1 cellular context compared by ENCODE assay signal in genomic region chr17:72556944-72557826, GRCh38.
TF ChIP-seq lines count a peak whose summit lies in the region.

No MANE protein-coding gene starts in this region.

TF ChIP-seq in HepG2, 621 proteins besides CTCF, POLR2A, EP300 and RAD21 (continued from another document and continues in another):
- TF ChIP-seq RNF219 (CRISPR knock-in tag; IDR thresholded peaks at IDR 0.05) (no peak), HNRNPH1 (optimal IDR thresholded peaks at IDR 0.05; ENCODE audit: low read depth, low read length) (no peak), ZNF75D (CRISPR knock-in tag; IDR thresholded peaks at IDR 0.05; ENCODE audit: borderline replicate concordance) (no peak), HMGA1 (CRISPR knock-in tag; conservative IDR thresholded peaks at IDR 0.05) (no peak), MAZ (IDR thresholded peaks at IDR 0.05; ENCODE audit: borderline replicate concordance, low read depth, low read length) (no peak), MAZ (CRISPR knock-in tag; IDR thresholded peaks at IDR 0.05; ENCODE audit: low read depth) (no peak), ZNF333 (CRISPR knock-in tag; IDR thresholded peaks at IDR 0.05; ENCODE audit: borderline replicate concordance) (no peak), ZNF792 (CRISPR knock-in tag; IDR thresholded peaks at IDR 0.05) (no peak), ZBTB43 (CRISPR knock-in tag; conservative IDR thresholded peaks at IDR 0.05) (no peak), ZBTB34 (CRISPR knock-in tag; IDR thresholded peaks at IDR 0.05) (no peak), NR0B2 (CRISPR knock-in tag; IDR thresholded peaks at IDR 0.05) (0 out of 2 replicates have a peak, but pooled peaks have one; percentile 48), RFXANK (CRISPR knock-in tag; IDR thresholded peaks at IDR 0.05) (no peak), ZBTB46 (CRISPR knock-in tag; IDR thresholded peaks at IDR 0.05; ENCODE audit: borderline replicate concordance) (no peak), SP2 (CRISPR knock-in tag; IDR thresholded peaks at IDR 0.05) (no peak), ZNF503 (CRISPR knock-in tag; IDR thresholded peaks at IDR 0.05) (no peak), DBP (CRISPR knock-in tag; IDR thresholded peaks at IDR 0.05; ENCODE audit: not compliant biosample characterization) (no peak), ZNF879 (CRISPR knock-in tag; IDR thresholded peaks at IDR 0.05) (no peak), THYN1 (CRISPR knock-in tag; IDR thresholded peaks at IDR 0.05; ENCODE audit: borderline replicate concordance, low read depth) (no peak), ATM (IDR thresholded peaks at IDR 0.05; ENCODE audit: borderline replicate concordance) (peak; percentile 30; the same call in 1 of the 2 replicates), ZBTB1 (CRISPR knock-in tag; IDR thresholded peaks at IDR 0.05; ENCODE audit: borderline replicate concordance) (no peak), ZHX1 (CRISPR knock-in tag; IDR thresholded peaks at IDR 0.05; ENCODE audit: low read depth) (no peak), ZNF891 (CRISPR knock-in tag; IDR thresholded peaks at IDR 0.05) (peak; percentile 72), ZNF780A (CRISPR knock-in tag; IDR thresholded peaks at IDR 0.05) (no peak), IRF9 (CRISPR knock-in tag; IDR thresholded peaks at IDR 0.05; ENCODE audit: borderline replicate concordance) (0 out of 2 replicates have a peak, but pooled peaks have one; percentile 69), ZNF263 (CRISPR knock-in tag; IDR thresholded peaks at IDR 0.05) (no peak), ZNF773 (CRISPR knock-in tag; IDR thresholded peaks at IDR 0.05; ENCODE audit: borderline replicate concordance) (no peak), TBX2 (CRISPR knock-in tag; IDR thresholded peaks at IDR 0.05; ENCODE audit: borderline replicate concordance) (0 out of 2 replicates have a peak, but pooled peaks have one; percentile 21), ZNF546 (CRISPR knock-in tag; conservative IDR thresholded peaks at IDR 0.05) (no peak), SP5 (CRISPR knock-in tag; IDR thresholded peaks at IDR 0.05; ENCODE audit: borderline replicate concordance, low read depth) (no peak), ATF1 (CRISPR knock-in tag; IDR thresholded peaks at IDR 0.05) (no peak), NCOA2 (CRISPR knock-in tag; IDR thresholded peaks at IDR 0.05) (no peak), ZNF7 (CRISPR knock-in tag; IDR thresholded peaks at IDR 0.05) (no peak), HNF1B (CRISPR knock-in tag; IDR thresholded peaks at IDR 0.05) (peak; percentile 51), ZZZ3 (CRISPR knock-in tag; IDR thresholded peaks at IDR 0.05; ENCODE audit: borderline replicate concordance) (no peak), MIXL1 (CRISPR knock-in tag; IDR thresholded peaks at IDR 0.05) (0 out of 2 replicates have a peak, but pooled peaks have one; percentile 24), ZNF597 (CRISPR knock-in tag; IDR thresholded peaks at IDR 0.05) (no peak), PBX3 (CRISPR knock-in tag; IDR thresholded peaks at IDR 0.05; ENCODE audit: borderline replicate concordance) (no peak), ZNF607 (CRISPR knock-in tag; IDR thresholded peaks at IDR 0.05; ENCODE audit: borderline replicate concordance) (no peak), RORA (CRISPR knock-in tag; IDR thresholded peaks at IDR 0.05) (no peak), ZNF143 (CRISPR knock-in tag; IDR thresholded peaks at IDR 0.05) (no peak), ATF3 (CRISPR knock-in tag; IDR thresholded peaks at IDR 0.05) (no peak), SATB2 (CRISPR knock-in tag; IDR thresholded peaks at IDR 0.05) (no peak), ARNT2 (CRISPR knock-in tag; IDR thresholded peaks at IDR 0.05; ENCODE audit: low read depth) (no peak), PPARG (CRISPR knock-in tag; conservative IDR thresholded peaks at IDR 0.05) (no peak), NFRKB (IDR thresholded peaks at IDR 0.05) (no peak), SRF (IDR thresholded peaks at IDR 0.05; ENCODE audit: low read depth, low read length) (no peak)
